1 cellular context compared by ENCODE assay signal in genomic region chr15:67884514-67885225, GRCh38.
A peak's percentile ranks its signal among the peaks of the same experiment; 100 is the strongest.
TF ChIP-seq lines count a peak whose summit lies in the region.

No MANE protein-coding gene starts in this region.

TF ChIP-seq in HepG2, 621 proteins besides CTCF, POLR2A, EP300 and RAD21 (continued from another document and continues in another):
- TF ChIP-seq ZNF839 (CRISPR knock-in tag; IDR thresholded peaks at IDR 0.05; ENCODE audit: borderline replicate concordance) (peak; percentile 58; the same call in 1 of the 2 replicates), IRF9 (CRISPR knock-in tag; IDR thresholded peaks at IDR 0.05; ENCODE audit: borderline replicate concordance) (peak; percentile 74; the same call in 1 of the 2 replicates), TEAD3 (CRISPR knock-in tag; optimal IDR thresholded peaks at IDR 0.05; ENCODE audit: borderline replicate concordance) (peak; percentile 95), CBX1 (IDR thresholded peaks at IDR 0.05; ENCODE audit: low read depth) (peak; percentile 76), STAT5B (CRISPR knock-in tag; IDR thresholded peaks at IDR 0.05) (no peak), SKI (IDR thresholded peaks at IDR 0.05; ENCODE audit: partially characterized antibody) (peak; percentile 68), SP5 (CRISPR knock-in tag; IDR thresholded peaks at IDR 0.05; ENCODE audit: borderline replicate concordance, low read depth) (peak; percentile 95), JUND (CRISPR knock-in tag; IDR thresholded peaks at IDR 0.05) (peak; percentile 16; the same call in 1 of the 2 replicates), CBX2 (IDR thresholded peaks at IDR 0.05; ENCODE audit: low read depth, low read length) (no peak), CBX2 (CRISPR knock-in tag; IDR thresholded peaks at IDR 0.05; ENCODE audit: low read depth) (no peak), HMG20A (CRISPR knock-in tag; IDR thresholded peaks at IDR 0.05; ENCODE audit: borderline replicate concordance) (peak; percentile 40; the same call in 1 of the 2 replicates), ZNF382 (CRISPR knock-in tag; IDR thresholded peaks at IDR 0.05; ENCODE audit: borderline replicate concordance) (no peak), TFDP2 (CRISPR knock-in tag; IDR thresholded peaks at IDR 0.05) (peak; percentile 55; the same call in 1 of the 2 replicates), CSRNP1 (CRISPR knock-in tag; IDR thresholded peaks at IDR 0.05) (peak; percentile 29; the same call in 1 of the 2 replicates), ATF7 (IDR thresholded peaks at IDR 0.05) (no peak), ATF7 (CRISPR knock-in tag; IDR thresholded peaks at IDR 0.05) (no peak; the same call in none of the 2 replicates), ZNF260 (CRISPR knock-in tag; IDR thresholded peaks at IDR 0.05; ENCODE audit: borderline replicate concordance, low read depth) (no peak), SMAD3 (CRISPR knock-in tag; IDR thresholded peaks at IDR 0.05) (peak; percentile 82), ZEB1 (IDR thresholded peaks at IDR 0.05; ENCODE audit: insufficient replicate concordance, low read depth) (peak; percentile 47), AHR (CRISPR knock-in tag; IDR thresholded peaks at IDR 0.05) (peak; percentile 81; the same call in 1 of the 2 replicates), FOXM1 (CRISPR knock-in tag; IDR thresholded peaks at IDR 0.05) (no peak), ZFY (CRISPR knock-in tag; IDR thresholded peaks at IDR 0.05) (peak; percentile 47; the same call in 1 of the 2 replicates), ZFX (CRISPR knock-in tag; IDR thresholded peaks at IDR 0.05; ENCODE audit: low read depth) (peak; percentile 76), CENPX (CRISPR knock-in tag; IDR thresholded peaks at IDR 0.05) (no peak), NONO (IDR thresholded peaks at IDR 0.05) (no peak), NONO (CRISPR knock-in tag; conservative IDR thresholded peaks at IDR 0.05) (peak; percentile 93), ZNF644 (CRISPR knock-in tag; IDR thresholded peaks at IDR 0.05; ENCODE audit: low read depth) (no peak), XRCC5 (optimal IDR thresholded peaks at IDR 0.05; ENCODE audit: low read length) (no peak), ZBTB10 (CRISPR knock-in tag; IDR thresholded peaks at IDR 0.05; ENCODE audit: borderline replicate concordance) (peak; percentile 91; the same call in 1 of the 2 replicates), SKIL (CRISPR knock-in tag; IDR thresholded peaks at IDR 0.05; ENCODE audit: borderline replicate concordance) (peak; percentile 86), MAZ (IDR thresholded peaks at IDR 0.05; ENCODE audit: borderline replicate concordance, low read depth, low read length) (peak; percentile 93), MAZ (CRISPR knock-in tag; IDR thresholded peaks at IDR 0.05; ENCODE audit: low read depth) (peak; percentile 87), ZNF10 (CRISPR knock-in tag; IDR thresholded peaks at IDR 0.05; ENCODE audit: borderline replicate concordance, low read depth) (no peak), BCL6 (CRISPR knock-in tag; IDR thresholded peaks at IDR 0.05) (peak; percentile 67), YEATS4 (CRISPR knock-in tag; IDR thresholded peaks at IDR 0.05; ENCODE audit: borderline replicate concordance) (peak; percentile 72; the same call in 1 of the 2 replicates), ZNF362 (CRISPR knock-in tag; IDR thresholded peaks at IDR 0.05; ENCODE audit: borderline replicate concordance) (peak; percentile 64; the same call in 1 of the 2 replicates), SOX6 (IDR thresholded peaks at IDR 0.05) (no peak), SOX6 (CRISPR knock-in tag; IDR thresholded peaks at IDR 0.05) (peak; percentile 86), KDM2A (CRISPR knock-in tag; IDR thresholded peaks at IDR 0.05; ENCODE audit: borderline replicate concordance, low read depth) (peak; percentile 65; the same call in 1 of the 2 replicates), ZNF609 (CRISPR knock-in tag; IDR thresholded peaks at IDR 0.05; ENCODE audit: borderline replicate concordance) (peak; percentile 87), ZNF703 (CRISPR knock-in tag; IDR thresholded peaks at IDR 0.05; ENCODE audit: borderline replicate concordance) (peak; percentile 85; the same call in 1 of the 2 replicates), ZNF557 (CRISPR knock-in tag; IDR thresholded peaks at IDR 0.05) (no peak), HIC2 (CRISPR knock-in tag; IDR thresholded peaks at IDR 0.05; ENCODE audit: low read depth) (peak; percentile 82), TGIF2 (CRISPR knock-in tag; IDR thresholded peaks at IDR 0.05) (no peak), GATAD2A (CRISPR knock-in tag; IDR thresholded peaks at IDR 0.05) (peak; percentile 81), CCDC6 (CRISPR knock-in tag; IDR thresholded peaks at IDR 0.05) (peak; percentile 87; the same call in 1 of the 2 replicates), FIP1L1 (IDR thresholded peaks at IDR 0.05; ENCODE audit: borderline replicate concordance, insufficient read depth, low read depth, low read length) (no peak), ZFP36L1 (CRISPR knock-in tag; IDR thresholded peaks at IDR 0.05) (0 out of 2 replicates have a peak, but pooled peaks have one; percentile 59), TAF1 (CRISPR knock-in tag; IDR thresholded peaks at IDR 0.05) (peak; percentile 53), ZNF20 (CRISPR knock-in tag; IDR thresholded peaks at IDR 0.05) (no peak)
